8 cellular contexts compared by ENCODE assay signal in genomic region chr1:151164732-151165280, GRCh38. TPM values are rescaled to one million over a fixed set of nuclear protein-coding genes. Genes with fewer than 3 reads are reported as not detected.
DNase-seq lines count a peak whose midpoint lies in the region; ATAC-seq and TF ChIP-seq lines count a peak whose summit lies in the region.

No MANE protein-coding gene starts in this region.

- no CpG with 5 or more reads among the region's 11 CpGs for WGBS in trophoblast cell (ENCODE audit: extremely low coverage, insufficient coverage, insufficient read length)

- H3K4me3 ChIP-seq in DOHH2 (ENCODE audit: low read length) (peak overlapping the region; percentile 91), fibroblast of the aortic adventitia (ENCODE audit: low read depth, low read length) (peak overlapping the region; percentile 92), trophoblast cell (ENCODE audit: low read depth, low read length) (peak overlapping the region; percentile 71)

- peaks cover 13% of the 10 kb centered on the region for H3F3A ChIP-seq in DOHH2 (ENCODE audit: control insufficient read depth, insufficient read depth)

- peak overlapping the region; percentile 19 for H2AFZ ChIP-seq in trophoblast cell (ENCODE audit: insufficient read depth, low read length, poor library complexity)

- no peak overlapping the region for H2AK5ac ChIP-seq in trophoblast cell (ENCODE audit: low read length)

- POLR2A ChIA-PET in T-cell (lab: Charles Lee), result no interaction called here

- no peak overlapping the region for H3K4ac ChIP-seq in trophoblast cell (ENCODE audit: low read depth, low read length)

- H4K8ac ChIP-seq in trophoblast cell (ENCODE audit: low read depth, low read length), result peak overlapping the region; percentile 97

- CTCF ChIA-PET in T-cell (lab: Charles Lee), result interaction anchor here (0.5 to 2.0 kb wide), 2 partner anchors 9 to 65 kb away, joined by 4 to 12 read pairs; no protein-coding TSS in a partner anchor

- H3K9ac ChIP-seq in trophoblast cell (ENCODE audit: low read length), result peak overlapping the region; percentile 92

- peak overlapping the region; percentile 8 for H3K18ac ChIP-seq in trophoblast cell (ENCODE audit: low read length)

- DNase-seq in T-cell, result no peak
- peak; percentile 49 for DNase-seq in fibroblast of the aortic adventitia (ENCODE audit: low read depth)
- DNase-seq in trophoblast cell, result no peak
- no peak for DNase-seq in SW480 (ENCODE audit: low spot score)
- DNase-seq in NCI-H128 (lab: John Stamatoyannopoulos, UW; ENCODE audit: unreplicated experiment), result no peak
- DNase-seq in ecto neural progenitor cell (ENCODE audit: low spot score), result no peak

- H2BK120ac ChIP-seq in trophoblast cell (ENCODE audit: insufficient read depth, low read length, poor library complexity), result no peak overlapping the region

- no peaks in the 10 kb centered on the region for H3K9me2 ChIP-seq in DOHH2 (replicated peaks; ENCODE audit: control insufficient read depth, low read length)

- H2BK5ac ChIP-seq in trophoblast cell (ENCODE audit: low read depth, low read length, poor library complexity), result no peak overlapping the region

- H3K79me1 ChIP-seq in trophoblast cell (ENCODE audit: low read length), result peaks cover 4% of the 10 kb centered on the region

- peaks cover 0 to 3% of the 10 kb centered on the region in 2 donors for H3K27me3 Mint-ChIP-seq in T-cell

- TF ChIP-seq CTCF in DOHH2 (IDR thresholded peaks at IDR 0.05; ENCODE audit: low read depth, low read length, poor library complexity, severe bottlenecking), result no peak
- TF ChIP-seq CTCF in fibroblast of the aortic adventitia (IDR thresholded peaks at IDR 0.05; ENCODE audit: insufficient read depth, low read length), result no peak

- H3K9me3 ChIP-seq in DOHH2 (ENCODE audit: control insufficient read depth, insufficient read depth, low read length), result no peaks in the 10 kb centered on the region
- H3K9me3 ChIP-seq in trophoblast cell (ENCODE audit: insufficient read depth, low read depth, low read length), result no peaks in the 10 kb centered on the region

- peak overlapping the region; percentile 5 for H3K14ac ChIP-seq in trophoblast cell (ENCODE audit: low read length)

- no peak overlapping the region for H4K12ac ChIP-seq in trophoblast cell (ENCODE audit: low read depth, low read length)

- H4K20me1 ChIP-seq in DOHH2 (ENCODE audit: control insufficient read depth, insufficient read depth, low read depth, low read length), result no peaks in the 10 kb centered on the region

- no peak overlapping the region for H3K23ac ChIP-seq in trophoblast cell (ENCODE audit: low read length)

- H3K4me2 ChIP-seq in DOHH2 (ENCODE audit: low read length) (peak overlapping the region; percentile 80), trophoblast cell (ENCODE audit: low read length) (peak overlapping the region; percentile 87)

- H3K4me1 ChIP-seq in DOHH2 (ENCODE audit: control insufficient read depth, low read length), result peaks cover 24% of the 10 kb centered on the region
- peaks cover 4 to 9% of the 10 kb centered on the region in 2 experiments for H3K4me1 ChIP-seq in trophoblast cell (ENCODE audit: control insufficient read depth in 1 of 2, insufficient read depth in 2 of 2, low read length in 2 of 2)

- H3K79me2 ChIP-seq in DOHH2 (ENCODE audit: control insufficient read depth, low read length), result peaks cover 31% of the 10 kb centered on the region
- peaks cover 10% of the 10 kb centered on the region for H3K79me2 ChIP-seq in trophoblast cell (ENCODE audit: control insufficient read depth, insufficient read depth, low read length, poor library complexity)

- no peak overlapping the region for H2BK12ac ChIP-seq in trophoblast cell (ENCODE audit: low read length)

- no peaks in the 10 kb centered on the region for H3K9me3 Mint-ChIP-seq in T-cell

- peak overlapping the region; percentile 94 to 98 for H3K27ac Mint-ChIP-seq in T-cell

- H3K27me3 ChIP-seq in DOHH2 (ENCODE audit: control insufficient read depth, low read length) (no peaks in the 10 kb centered on the region), trophoblast cell (ENCODE audit: insufficient read depth, low read length) (no peaks in the 10 kb centered on the region)

- peaks cover 41% of the 10 kb centered on the region for H3K36me3 Mint-ChIP-seq in T-cell

- H3K4me3 Mint-ChIP-seq in T-cell, result peak overlapping the region; percentile 85 to 99 (median 98)

- peaks cover 64 to 68% (median 66%) of the 10 kb centered on the region in 3 donors for H3K4me1 Mint-ChIP-seq in T-cell

- peak overlapping the region; percentile 71 for H4K91ac ChIP-seq in trophoblast cell (ENCODE audit: low read depth, low read length)

- H3K27ac ChIP-seq in DOHH2 (ENCODE audit: low read depth, low read length) (no peak overlapping the region), trophoblast cell (ENCODE audit: low read depth, low read length) (peak overlapping the region; percentile 45)

- ATAC-seq in T-cell (replicated peaks in 1 of 4) (no peak), GM21619 (IDR thresholded peaks at IDR 0.05; ENCODE audit: unreplicated experiment) (no peak)

- H3K36me3 ChIP-seq in DOHH2 (ENCODE audit: control insufficient read depth, low read length) (peaks cover 40% of the 10 kb centered on the region), trophoblast cell (ENCODE audit: control insufficient read depth in 1 of 2, insufficient read depth in 2 of 2, low read length in 2 of 2) (peaks cover 22 to 27% of the 10 kb centered on the region in 2 experiments)

RNA-seq across cellular contexts. Expression of gene LYSMD1, which starts 0.9 kb away (rescaled TPM):
- total RNA-seq in T-cell (1 to 10 TPM in 3 of 5 donors, under 1 TPM in 2; 0.68 to 3.2 (median 2.3) TPM), fibroblast of the aortic adventitia (ENCODE audit: low replicate concordance) (7.5 and 12.5 TPM in 2 replicates)
- polyA plus RNA-seq in trophoblast cell (2013), result 5.7 and 6.0 TPM in 2 replicates

RNA-seq across cellular contexts. Expression of gene SCNM1, which starts 1.1 kb away (rescaled TPM):
- 10 to 100 TPM; 35.4 to 60.4 (median 52.4) TPM for total RNA-seq in T-cell
- total RNA-seq in fibroblast of the aortic adventitia (ENCODE audit: low replicate concordance), result 38.0 and 48.4 TPM in 2 replicates
- 52.5 and 53.6 TPM in 2 replicates for polyA plus RNA-seq in trophoblast cell (2013)

RNA-seq across cellular contexts. Expression of gene TNFAIP8L2, which starts 8.4 kb away (rescaled TPM):
- total RNA-seq in T-cell (10 to 100 TPM in 3 of 5 donors, 1 to 10 TPM in 2; 3.7 to 41.2 (median 38.8) TPM), fibroblast of the aortic adventitia (ENCODE audit: low replicate concordance) (not detected in 2 replicates)
- not detected in 2 replicates for polyA plus RNA-seq in trophoblast cell (2013)

RNA-seq across cellular contexts. Expression of gene TMOD4, which starts 11.0 kb away (rescaled TPM):
- total RNA-seq in T-cell (1 to 10 TPM; 1.9 to 6.2 (median 5.3) TPM), fibroblast of the aortic adventitia (ENCODE audit: low replicate concordance) (0.54 TPM in 1 of 2 replicates, not detected in the other)
- not detected in 2 replicates for polyA plus RNA-seq in trophoblast cell (2013)

RNA-seq across cellular contexts. Expression of gene SEMA6C, which starts 18.4 kb away (rescaled TPM):
- total RNA-seq in T-cell, result 10 to 100 TPM in 1 of 5 donors, 1 to 10 TPM in 4; 2.5 to 11.5 (median 8.5) TPM
- total RNA-seq in fibroblast of the aortic adventitia (ENCODE audit: low replicate concordance), result 1.6 and 2.9 TPM in 2 replicates
- polyA plus RNA-seq in trophoblast cell (2013), result 3.0 and 3.1 TPM in 2 replicates
